9 cellular contexts compared by ENCODE assay signal in the genomic region with DNA sequence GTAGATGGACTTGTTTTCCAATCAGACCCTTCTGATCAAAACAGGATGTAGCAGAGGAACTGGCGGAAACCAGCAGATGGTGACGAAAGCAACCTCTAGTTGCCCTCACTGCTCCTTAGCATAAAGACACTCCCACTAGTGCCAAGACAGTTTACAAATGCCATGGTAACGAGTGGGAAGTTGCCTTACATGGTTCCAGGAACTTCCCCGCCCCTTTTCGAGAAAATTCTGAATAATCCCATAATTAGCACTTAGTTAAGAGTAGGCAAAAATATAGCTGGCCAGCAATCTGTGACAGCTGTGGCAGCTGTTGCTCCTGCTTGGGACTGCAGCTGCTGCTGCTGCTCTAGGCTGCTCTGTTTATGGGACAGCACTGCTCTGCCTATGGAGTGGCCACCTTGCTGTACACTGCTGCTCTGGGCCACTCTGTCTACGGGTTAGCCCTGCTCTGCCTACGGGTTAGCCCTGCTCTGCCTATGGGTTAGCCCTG. TPM values are rescaled to one million over a fixed set of nuclear protein-coding genes. Genes with fewer than 3 reads are reported as not detected.
DNase-seq lines count a peak whose midpoint lies in the region; ATAC-seq and TF ChIP-seq lines count a peak whose summit lies in the region.
"Had no signal": no experiment of that assay in that cellular context is flagged by ENCODE, and none has a peak within 500 bp of the region (broad histone marks: within the 10 kb centered on the region; RNA-seq: fewer than 3 reads in every experiment).

No MANE protein-coding gene starts in this region.

- peaks cover 64% of the 10 kb centered on the region for H3K4me1 Mint-ChIP-seq in T-helper 1 cell treated with Interleukin-12 subunit alpha and Interleukin-12 subunit beta and Interleukin-4 antibody, amounts not matched to agents 30 μg/mL and 1 μg/mL, for 36 hours (ENCODE audit: low read depth)
- peaks cover 3% of the 10 kb centered on the region for H3K4me1 Mint-ChIP-seq in endodermal cell

- peaks cover 5% of the 10 kb centered on the region for H3K36me3 Mint-ChIP-seq in T-helper 1 cell treated with Interleukin-12 subunit alpha and Interleukin-12 subunit beta and Interleukin-4 antibody, amounts not matched to agents 30 μg/mL and 1 μg/mL, for 36 hours (ENCODE audit: low read depth)
- no peaks in the 10 kb centered on the region for H3K36me3 Mint-ChIP-seq in endodermal cell (ENCODE audit: low read depth)

- H3K4me3 ChIP-seq in A673 (ENCODE audit: low read depth, low read length, poor library complexity, severe bottlenecking) (no peak overlapping the region), upper lobe of left lung (no peak overlapping the region), endodermal cell (ENCODE audit: low read length) (no peak overlapping the region)
- no peak overlapping the region for H3K4me3 ChIP-seq in effector memory CD4-positive, alpha-beta T cell (ENCODE audit: insufficient read depth, low read depth, low read length, poor library complexity, severe bottlenecking)

- no peak overlapping the region for H3K27ac ChIP-seq in A673 (ENCODE audit: low read depth, low read length, poor library complexity, severe bottlenecking)
- H3K27ac ChIP-seq in effector memory CD4-positive, alpha-beta T cell (ENCODE audit: insufficient read depth, low read length, poor library complexity, severe bottlenecking) = peak overlapping the region; percentile 55
- H3K27ac ChIP-seq in upper lobe of left lung = peak overlapping the region; percentile 58 to 86 (median 78)
- H3K27ac ChIP-seq in endodermal cell (ENCODE audit: low read depth, low read length) = no peak overlapping the region

- peak overlapping the region; percentile 72 for H3K27ac Mint-ChIP-seq in T-helper 1 cell treated with Interleukin-12 subunit alpha and Interleukin-12 subunit beta and Interleukin-4 antibody, amounts not matched to agents 30 μg/mL and 1 μg/mL, for 36 hours
- no peak overlapping the region for H3K27ac Mint-ChIP-seq in endodermal cell
- H3K27ac Mint-ChIP-seq: stimulated activated naive CD8-positive, alpha-beta T cell treated with anti-CD3 and anti-CD28 coated beads, Interleukin-15, Interleukin-2, amounts not matched to agents 100 ng/mL and 50 ng/mL, for 24 hours had no signal

- ATAC-seq in HG02840 (IDR thresholded peaks at IDR 0.05; ENCODE audit: low FRiP score, unreplicated experiment) (peak; percentile 56), upper lobe of left lung (ENCODE audit: low FRiP score in 2 of 2) (peak; percentile 74 to 77), HG03442 (IDR thresholded peaks at IDR 0.05; ENCODE audit: unreplicated experiment) (no peak)

- CTCF ChIA-PET in A673 (lab: Charles Lee) = no interaction called here

- no peak for TF ChIP-seq POLR2A in upper lobe of left lung (IDR thresholded peaks at IDR 0.05)

- peak; percentile 52 for DNase-seq in A673 (ENCODE audit: low spot score)
- DNase-seq in effector memory CD4-positive, alpha-beta T cell = peak; percentile 23 to 58 (median 52)
- DNase-seq in upper lobe of left lung = peak in 1 of 2 donors; percentile 83
- no peak for DNase-seq in OCI-M2 (lab: John Stamatoyannopoulos, UW; ENCODE audit: unreplicated experiment)
- DNase-seq in endodermal cell = no peak

- H3K27me3 ChIP-seq in A673 (replicated peaks; ENCODE audit: insufficient read depth, low read depth, low read length, poor library complexity) (no peaks in the 10 kb centered on the region), upper lobe of left lung (no peaks in the 10 kb centered on the region), endodermal cell (ENCODE audit: control insufficient read depth, insufficient read depth, low read length, poor library complexity, severe bottlenecking) (no peaks in the 10 kb centered on the region)
- H3K27me3 ChIP-seq in effector memory CD4-positive, alpha-beta T cell (replicated peaks; ENCODE audit: control insufficient read depth, insufficient read depth, low read length, poor library complexity, severe bottlenecking) = no peaks in the 10 kb centered on the region

- H3K36me3 ChIP-seq in A673 (ENCODE audit: insufficient read depth, low read length, poor library complexity, severe bottlenecking) (no peaks in the 10 kb centered on the region), upper lobe of left lung (no peaks in the 10 kb centered on the region), endodermal cell (ENCODE audit: control insufficient read depth, insufficient read depth, low read length) (no peaks in the 10 kb centered on the region)
- no peaks in the 10 kb centered on the region for H3K36me3 ChIP-seq in effector memory CD4-positive, alpha-beta T cell (ENCODE audit: control insufficient read depth, insufficient read depth, low read length)

- BruUV-seq in A673 (replicated peaks; lab: Mats Ljungman, UMichigan) = no TSS peak

- no peak overlapping the region for H3K4me3 Mint-ChIP-seq in T-helper 1 cell treated with Interleukin-12 subunit alpha and Interleukin-12 subunit beta and Interleukin-4 antibody, amounts not matched to agents 30 μg/mL and 1 μg/mL, for 36 hours
- H3K4me3 Mint-ChIP-seq in endodermal cell = no peak overlapping the region
- H3K4me3 Mint-ChIP-seq: stimulated activated naive CD8-positive, alpha-beta T cell treated with anti-CD3 and anti-CD28 coated beads, Interleukin-15, Interleukin-2, amounts not matched to agents 100 ng/mL and 50 ng/mL, for 24 hours had no signal

- no peak overlapping the region for H3K9ac ChIP-seq in endodermal cell (ENCODE audit: extremely low read depth, low read length, poor library complexity, severe bottlenecking)

- TF ChIP-seq EP300 in upper lobe of left lung (IDR thresholded peaks at IDR 0.05) = no peak

- intact Hi-C loops in A673 (cut with micrococcal nuclease; ENCODE audit: unreplicated experiment) = no loop called here

- H3K27me3 Mint-ChIP-seq in T-helper 1 cell treated with Interleukin-12 subunit alpha and Interleukin-12 subunit beta and Interleukin-4 antibody, amounts not matched to agents 30 μg/mL and 1 μg/mL, for 36 hours (ENCODE audit: low read depth) = no peaks in the 10 kb centered on the region
- peaks cover 1% of the 10 kb centered on the region for H3K27me3 Mint-ChIP-seq in endodermal cell (ENCODE audit: insufficient read depth)
- H3K27me3 Mint-ChIP-seq: stimulated activated naive CD8-positive, alpha-beta T cell treated with anti-CD3 and anti-CD28 coated beads, Interleukin-15, Interleukin-2, amounts not matched to agents 100 ng/mL and 50 ng/mL, for 24 hours had no signal

- TF ChIP-seq CTCF in A673 (conservative IDR thresholded peaks at IDR 0.05; ENCODE audit: low read depth, low read length) = no peak
- no peak for TF ChIP-seq CTCF in upper lobe of left lung (IDR thresholded peaks at IDR 0.05)
- no peak for TF ChIP-seq CTCF in endodermal cell (conservative IDR thresholded peaks at IDR 0.05)

- WGBS in upper lobe of left lung, 2 donors = 69 to 76% methylated on average over 7 of the region's 7 CpGs
- WGBS in endodermal cell (ENCODE audit: insufficient coverage in 1 of 2, insufficient read length in 1 of 2), 2 experiments = 90 to 92% methylated on average over 3 to 7 of the region's 7 CpGs

- POLR2A ChIA-PET in A673 (lab: Charles Lee; ENCODE audit: low non-redundant PET) = no interaction called here

- no peaks in the 10 kb centered on the region for H3K9me3 ChIP-seq in A673 (ENCODE audit: low read depth, low read length, poor library complexity, severe bottlenecking)
- H3K9me3 ChIP-seq in effector memory CD4-positive, alpha-beta T cell (ENCODE audit: control insufficient read depth, low read length) = no peaks in the 10 kb centered on the region
- no peaks in the 10 kb centered on the region for H3K9me3 ChIP-seq in upper lobe of left lung
- H3K9me3 ChIP-seq in endodermal cell (ENCODE audit: control insufficient read depth, low read length) = no peaks in the 10 kb centered on the region

- H3K4me1 ChIP-seq in A673 (ENCODE audit: insufficient read depth, low read length, poor library complexity, severe bottlenecking) (no peaks in the 10 kb centered on the region), upper lobe of left lung (peaks cover 34 to 39% (median 36%) of the 10 kb centered on the region in 4 donors), endodermal cell (ENCODE audit: control insufficient read depth, insufficient read depth, low read length) (no peaks in the 10 kb centered on the region)
- H3K4me1 ChIP-seq in effector memory CD4-positive, alpha-beta T cell (ENCODE audit: control insufficient read depth, insufficient read depth, low read length, poor library complexity, severe bottlenecking) = peaks cover 44% of the 10 kb centered on the region

- no peaks in the 10 kb centered on the region for H3K9me3 Mint-ChIP-seq in T-helper 1 cell treated with Interleukin-12 subunit alpha and Interleukin-12 subunit beta and Interleukin-4 antibody, amounts not matched to agents 30 μg/mL and 1 μg/mL, for 36 hours
- H3K9me3 Mint-ChIP-seq in endodermal cell = no peaks in the 10 kb centered on the region
- H3K9me3 Mint-ChIP-seq: stimulated activated naive CD8-positive, alpha-beta T cell treated with anti-CD3 and anti-CD28 coated beads, Interleukin-15, Interleukin-2, amounts not matched to agents 100 ng/mL and 50 ng/mL, for 24 hours had no signal

RNA-seq across cellular contexts. Expression of a gene that starts 33.4 kb away (rescaled TPM):
- total RNA-seq in A673 (2021) (0.95 and 1.2 TPM in 2 replicates), upper lobe of left lung (10 to 100 TPM; 33.3 to 85.9 (median 67.2) TPM), endodermal cell (10 to 100 TPM; 56.4 to 57.5 TPM)
- polyA plus RNA-seq in endodermal cell (2013, experiment 1 of 2) = 14.7 TPM
- polyA plus RNA-seq in endodermal cell (2013, experiment 2 of 2) = 15.0 TPM

Comparison
In these comparisons a context has a peak if more than half of its experiments do, and no peak if none do; other contexts are left out.
1. DNase-seq: peak in A673 (single experiment) and effector memory CD4-positive, alpha-beta T cell (3 of 3); none in OCI-M2 (single experiment) and endodermal cell (single experiment).
2. H3K27ac ChIP-seq: peak in effector memory CD4-positive, alpha-beta T cell (single experiment) and upper lobe of left lung (4 of 4); none in A673 (single experiment) and endodermal cell (single experiment).
3. RNA of a gene that starts 33.4 kb away (total RNA-seq): 33.3 to 85.9 TPM in upper lobe of left lung and 56.4 to 57.5 TPM in endodermal cell; 0.95 to 1.2 TPM in A673; every median in the first group is over 10 times any median in the second.